In the genomic region with DNA sequence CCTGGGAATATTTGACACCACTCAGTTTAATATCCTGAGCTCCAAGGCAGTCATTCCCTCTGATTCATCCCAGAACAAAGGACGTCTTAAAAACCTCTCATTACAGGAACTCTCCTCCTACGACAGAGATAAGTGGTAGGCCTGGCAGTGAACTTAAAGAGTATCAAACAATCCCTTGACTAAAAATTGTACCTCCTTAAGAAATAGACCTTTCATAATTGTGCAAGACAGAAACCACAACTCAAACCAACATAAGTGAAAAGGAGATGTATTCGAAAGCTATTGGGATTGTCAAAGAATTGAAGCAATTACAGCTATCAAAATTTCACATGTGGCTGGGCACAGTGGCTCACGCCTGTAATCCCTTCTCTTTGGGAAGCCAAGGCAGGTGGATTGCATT, we compare ENCODE assay signal across 23 cellular contexts. TPM values are rescaled to one million over a fixed set of nuclear protein-coding genes. Genes with fewer than 3 reads are reported as not detected.
DNase-seq lines count a peak whose midpoint lies in the region; ATAC-seq, FAIRE-seq and TF ChIP-seq lines count a peak whose summit lies in the region.
"Had no signal": no experiment of that assay in that cellular context is flagged by ENCODE, and none has a peak within 500 bp of the region (broad histone marks: within the 10 kb centered on the region; RNA-seq: fewer than 3 reads in every experiment).

No MANE protein-coding gene starts in this region.

- TF ChIP-seq POLR2A in GM12878 (IDR thresholded peaks at IDR 0.05; ENCODE audit: low read depth, low read length) (no peak), GM12891 (IDR thresholded peaks at IDR 0.05; ENCODE audit: low read depth, low read length) (no peak)

- peaks cover 2% of the 10 kb centered on the region for H3K27me3 Mint-ChIP-seq in activated naive CD4-positive, alpha-beta T cell treated with anti-CD3 and anti-CD28 coated beads for 36 hours (ENCODE audit: low read depth)
- H3K27me3 Mint-ChIP-seq in stimulated activated memory B cell treated with anti-CD40 and anti-IgM and Interleukin-4, amounts not matched to agents 10 μg/mL and 1 μg/mL and 100 μg/mL, for 72 hours: peaks cover 8% of the 10 kb centered on the region
- H3K27me3 Mint-ChIP-seq: CD4-positive, alpha-beta T cell; type B pancreatic cell had no signal

- no peaks in the 10 kb centered on the region for H3K27me3 ChIP-seq in GM12878 (replicated peaks in 1 of 2; ENCODE audit: control insufficient read depth in 2 of 2, insufficient read depth in 2 of 2, low read length in 1 of 2)
- H3K27me3 ChIP-seq: SJSA1 had no signal

- peaks cover 0 to 6% of the 10 kb centered on the region in 2 donors for H3K36me3 Mint-ChIP-seq in activated naive CD4-positive, alpha-beta T cell treated with anti-CD3 and anti-CD28 coated beads, Interleukin-2, amount 50 U/mL, for 72 hours
- no peaks in the 10 kb centered on the region for H3K36me3 Mint-ChIP-seq in activated naive CD4-positive, alpha-beta T cell treated with anti-CD3 and anti-CD28 coated beads for 36 hours (ENCODE audit: low read depth)
- H3K36me3 Mint-ChIP-seq in stimulated activated memory B cell treated with anti-CD40 and anti-IgM and Interleukin-4, amounts not matched to agents 10 μg/mL and 1 μg/mL and 100 μg/mL, for 72 hours: no peaks in the 10 kb centered on the region
- H3K36me3 Mint-ChIP-seq: type B pancreatic cell had no signal

- H3K27ac Mint-ChIP-seq in activated naive CD4-positive, alpha-beta T cell treated with anti-CD3 and anti-CD28 coated beads, Interleukin-2, amount 50 U/mL, for 72 hours: peak overlapping the region in 1 of 2 donors; percentile 44
- no peak overlapping the region for H3K27ac Mint-ChIP-seq in activated naive CD4-positive, alpha-beta T cell treated with anti-CD3 and anti-CD28 coated beads for 36 hours
- H3K27ac Mint-ChIP-seq in stimulated activated memory B cell treated with anti-CD40 and anti-IgM and Interleukin-4, amounts not matched to agents 10 μg/mL and 1 μg/mL and 100 μg/mL, for 72 hours: peak overlapping the region; percentile 56
- H3K27ac Mint-ChIP-seq: activated CD8-positive, alpha-beta memory T cell treated with anti-CD3 and anti-CD28 coated beads, Interleukin-2, amount 10 ng/mL, durations not matched to agents 7 days and 5 days; CD4-positive, alpha-beta T cell; GM23338; type B pancreatic cell had no signal

- no TSS peak for BruUV-seq in GM12878 (replicated peaks; lab: Mats Ljungman, UMichigan)

- FAIRE-seq in GM12878 (lab: Jason Lieb, UNC) (no peak), GM12891 (lab: Jason Lieb, UNC) (no peak), kidney (lab: Jason Lieb, UNC) (no peak)
- FAIRE-seq: endometrium had no signal

- H3K9me3 Mint-ChIP-seq in activated naive CD4-positive, alpha-beta T cell treated with anti-CD3 and anti-CD28 coated beads, Interleukin-2, amount 50 U/mL, for 72 hours: peaks cover 0 to 4% of the 10 kb centered on the region in 2 donors
- peaks cover 5% of the 10 kb centered on the region for H3K9me3 Mint-ChIP-seq in activated naive CD4-positive, alpha-beta T cell treated with anti-CD3 and anti-CD28 coated beads for 36 hours
- H3K9me3 Mint-ChIP-seq in stimulated activated memory B cell treated with anti-CD40 and anti-IgM and Interleukin-4, amounts not matched to agents 10 μg/mL and 1 μg/mL and 100 μg/mL, for 72 hours: no peaks in the 10 kb centered on the region
- H3K9me3 Mint-ChIP-seq: CD4-positive, alpha-beta T cell; GM23338 had no signal

- peak; percentile 60 to 85 for ATAC-seq in activated naive CD4-positive, alpha-beta T cell treated with anti-CD3 and anti-CD28 coated beads, Interleukin-2, amount 50 U/mL, for 72 hours
- peak; percentile 6; the same call in 2 of the 3 replicates for ATAC-seq in GM12878
- ATAC-seq in stimulated activated memory B cell treated with anti-CD40 and anti-IgM and Interleukin-4, amounts not matched to agents 10 μg/mL and 1 μg/mL and 100 μg/mL, for 72 hours: peak; percentile 16
- ATAC-seq: activated CD8-positive, alpha-beta memory T cell treated with anti-CD3 and anti-CD28 coated beads, Interleukin-2, amount 10 ng/mL, durations not matched to agents 7 days and 5 days; GM23338 had no signal

- H3K9ac ChIP-seq in GM12878 (ENCODE audit: control insufficient read depth, insufficient read depth, low read length): no peak overlapping the region
- no peak overlapping the region for H3K9ac ChIP-seq in kidney (ENCODE audit: low read length in 2 of 2)

- in situ Hi-C loops in GM12878 (cut with MboI): loop anchor here (5.0 kb wide), 1 partner anchor 234 kb away; no protein-coding TSS in a partner anchor

- TF ChIP-seq RAD21 in GM12878 (IDR thresholded peaks at IDR 0.05; ENCODE audit: insufficient read depth, low read depth, low read length): no peak

- H3K27ac ChIP-seq in GM12878 (ENCODE audit: control insufficient read depth, insufficient read depth) (no peak overlapping the region), kidney (ENCODE audit: low read depth in 2 of 2, low read length in 2 of 2) (no peak overlapping the region)
- H3K27ac ChIP-seq: SJSA1 had no signal

- H3K36me3 ChIP-seq in GM12878 (ENCODE audit: control insufficient read depth in 2 of 2, insufficient read depth in 2 of 2, low read length in 1 of 2): no peaks in the 10 kb centered on the region
- H3K36me3 ChIP-seq in kidney (ENCODE audit: control insufficient read depth in 1 of 2, insufficient read depth in 2 of 2, low read length in 2 of 2): no peaks in the 10 kb centered on the region
- H3K36me3 ChIP-seq: SJSA1 had no signal

- no peaks in the 10 kb centered on the region for H4K20me1 ChIP-seq in GM12878 (ENCODE audit: control insufficient read depth, insufficient read depth)

- no peak for DNase-seq in activated naive CD4-positive, alpha-beta T cell treated with anti-CD3 and anti-CD28 coated beads, Interleukin-2, amount 50 U/mL, for 72 hours (ENCODE audit: low spot score in 2 of 2)
- no peak for DNase-seq in activated naive CD4-positive, alpha-beta T cell treated with anti-CD3 and anti-CD28 coated beads for 36 hours
- DNase-seq in NCI-H226 (peak; percentile 73), GM12878 (ENCODE audit: low read depth, low spot score) (no peak), GM12891 (ENCODE audit: insufficient read length, low spot score) (no peak), kidney (no peak), occipital lobe (lab: John Stamatoyannopoulos, UW) (no peak)
- DNase-seq: ACHN; activated CD4-positive, CD25-positive, alpha-beta regulatory T cell treated with anti-CD3 and anti-CD28 coated beads, Interleukin-2, amount 50 U/mL, for 72 hours; activated CD8-positive, alpha-beta memory T cell treated with anti-CD3 and anti-CD28 coated beads, Interleukin-2, amount 10 ng/mL, durations not matched to agents 7 days and 5 days; anterior cingulate cortex; CD4-positive, alpha-beta T cell; NCI-H187; NCI-H510A treated with DMSO at 0.1 percent for 48 hours had no signal

- RAD21 ChIA-PET in GM12878 (lab: Charles Lee; ENCODE audit: unreplicated experiment): interaction anchor here (1.5 to 11.7 kb wide), 4 partner anchors 9 to 327 kb away, joined by 4 to 311 read pairs (median 95); partner anchors contain the start of genes BNIP5 and MAPK14

- POLR2A ChIA-PET in GM12878 (lab: Charles Lee): interaction anchor here (0.5 to 4.5 kb wide), 9 partner anchors 9 to 899 kb away, joined by 3 to 44 read pairs (median 3); partner anchors contain the start of gene BNIP5

- H3K4me3 ChIP-seq in GM12878 (no peak overlapping the region), kidney (ENCODE audit: low read length in 2 of 2) (no peak overlapping the region)
- H3K4me3 ChIP-seq: GM23338, SJSA1 had no signal

- SMC1A ChIA-PET in GM12878 (lab: Charles Lee; ENCODE audit: uncharacterized antibody, unreplicated experiment): interaction anchor here (0.5 to 19.6 kb wide), 9 partner anchors 8 to 261 kb away, joined by 3 to 386 read pairs (median 3); partner anchors contain the start of gene BNIP5

- no peaks in the 10 kb centered on the region for H3K79me2 ChIP-seq in GM12878 (ENCODE audit: control insufficient read depth, insufficient read depth, low read length)

- no peak overlapping the region for H3K4me3 Mint-ChIP-seq in activated naive CD4-positive, alpha-beta T cell treated with anti-CD3 and anti-CD28 coated beads for 36 hours
- H3K4me3 Mint-ChIP-seq in stimulated activated memory B cell treated with anti-CD40 and anti-IgM and Interleukin-4, amounts not matched to agents 10 μg/mL and 1 μg/mL and 100 μg/mL, for 72 hours: no peak overlapping the region
- H3K4me3 Mint-ChIP-seq: activated CD8-positive, alpha-beta memory T cell treated with anti-CD3 and anti-CD28 coated beads, Interleukin-2, amount 10 ng/mL, durations not matched to agents 7 days and 5 days; CD4-positive, alpha-beta T cell; GM23338; neural crest cell; type B pancreatic cell had no signal

- TF ChIP-seq CTCF in GM12878 (IDR thresholded peaks at IDR 0.05 in 2 of 3, conservative IDR thresholded peaks at IDR 0.05 in 1 of 3; ENCODE audit: control insufficient read depth in 2 of 3, extremely low read depth in 1 of 3, insufficient read depth in 1 of 3, low read depth in 3 of 3, low read length in 3 of 3): no peak
- no peak for TF ChIP-seq CTCF in kidney (IDR thresholded peaks at IDR 0.05; ENCODE audit: borderline replicate concordance, extremely low read depth, insufficient read depth)

- H3K9me3 ChIP-seq in GM12878 (replicated peaks; ENCODE audit: control insufficient read depth, insufficient read depth, low read length) (no peaks in the 10 kb centered on the region), kidney (ENCODE audit: control insufficient read depth in 1 of 2, low read length in 2 of 2) (peaks cover 0 to 4% of the 10 kb centered on the region in 2 donors)

- H3K4me1 ChIP-seq in GM12878 (ENCODE audit: control insufficient read depth, insufficient read depth, low read length) (peaks cover 24% of the 10 kb centered on the region), kidney (ENCODE audit: control insufficient read depth in 1 of 2, insufficient read depth in 1 of 2, low read depth in 1 of 2, low read length in 2 of 2) (peaks cover 7 to 8% of the 10 kb centered on the region in 2 donors)

- CTCF ChIA-PET in activated naive CD4-positive, alpha-beta T cell treated with anti-CD3 and anti-CD28 coated beads for 36 hours (lab: Charles Lee): interaction anchor here (0.6 kb wide), 1 partner anchor 28 kb away, joined by 4 read pairs; no protein-coding TSS in a partner anchor
- CTCF ChIA-PET in GM12878 (lab: Yijun Ruan, JAX): interaction anchor here (1.0 to 17.3 kb wide), 4 partner anchors 14 to 225 kb away, joined by 4 to 483 read pairs (median 160); partner anchors contain the start of gene BNIP5

- peaks cover 10% of the 10 kb centered on the region for H3K4me1 Mint-ChIP-seq in activated naive CD4-positive, alpha-beta T cell treated with anti-CD3 and anti-CD28 coated beads for 36 hours (ENCODE audit: low read depth)
- H3K4me1 Mint-ChIP-seq in stimulated activated memory B cell treated with anti-CD40 and anti-IgM and Interleukin-4, amounts not matched to agents 10 μg/mL and 1 μg/mL and 100 μg/mL, for 72 hours: peaks cover 35% of the 10 kb centered on the region
- H3K4me1 Mint-ChIP-seq: GM23338 had no signal

- H3K4me2 ChIP-seq in GM12878 (ENCODE audit: control insufficient read depth, insufficient read depth): no peak overlapping the region
- H3K4me2 ChIP-seq: GM23338 had no signal

- peak in 1 of 2 experiments; percentile 12; a peak in 1 of 4 replicates for TF ChIP-seq EP300 in GM12878 (IDR thresholded peaks at IDR 0.05; ENCODE audit: borderline replicate concordance in 1 of 2, control insufficient read depth in 1 of 2, low read depth in 2 of 2, low read length in 2 of 2)

- WGBS in GM12878 (ENCODE audit: insufficient coverage, insufficient replicate concordance, low lambda C conversion rate, missing lambda C conversion rate): 13% methylated on average over 4 of the region's 4 CpGs

- no peak overlapping the region for H2AFZ ChIP-seq in GM12878 (ENCODE audit: control insufficient read depth, low read depth, low read length)
- H2AFZ ChIP-seq: GM23338 had no signal

- intact Hi-C loops in activated naive CD4-positive, alpha-beta T cell treated with anti-CD3 and anti-CD28 coated beads for 36 hours (cut with micrococcal nuclease): loop anchor here (5.0 kb wide), 1 partner anchor 159 kb away; the partner anchor contains the start of gene BRPF3
- intact Hi-C loops in GM12878 (cut with micrococcal nuclease; ENCODE audit: unreplicated experiment): loop anchor here (5.0 kb wide), 1 partner anchor 159 kb away; the partner anchor contains the start of gene BRPF3
- intact Hi-C loops in kidney (cut with DNase I): no loop called here

RNA-seq across cellular contexts. Expression of gene BNIP5, which starts 19.1 kb away (rescaled TPM):
- not detected for total RNA-seq in activated naive CD4-positive, alpha-beta T cell treated with anti-CD3 and anti-CD28 coated beads, Interleukin-2, amount 50 U/mL, for 72 hours
- total RNA-seq in activated naive CD4-positive, alpha-beta T cell treated with anti-CD3 and anti-CD28 coated beads for 36 hours: not detected
- total RNA-seq in GM12878 (2013; cell fraction: nucleolus; rRNA removed): 0.48 and 0.86 TPM in 2 replicates
- total RNA-seq in GM12878 (2014; rRNA removed) (0.05 and 0.06 TPM in 2 replicates), GM12878 (2014; rRNA removed; fragmentation: Illumina TruSeq; extraction: Trizol) (0.04 and 0.09 TPM in 2 replicates), GM12878 (2021) (0.08 and 0.13 TPM in 2 replicates), kidney (0.44 TPM), occipital lobe (not detected)
- polyA plus RNA-seq in GM12878 (2011; ENCODE audit: low read depth): 0.08 TPM
- polyA plus RNA-seq in GM12878 (2011; rRNA removed) (0.36 and 0.68 TPM in 2 replicates), GM12878 (2014; fragmentation: Illumina TruSeq; extraction: Trizol) (0.09 and 0.16 TPM in 2 replicates), GM12878 (2014; fragmentation: Nextera tagmentation; extraction: Ambion mirVana) (under 1 TPM in 1 of 2 experiments, not detected in 1; 0.02 TPM), GM12878 (2014; rRNA removed) (0.03 and 0.04 TPM in 2 replicates), GM12878 (2016; fragmentation: Nextera tagmentation; extraction: Ambion mirVana) (under 1 TPM in 1 of 2 experiments, not detected in 1; 0.04 TPM), kidney (ENCODE audit: insufficient read depth, low read depth, low replicate concordance) (not detected)
- 0.35 and 0.40 TPM in 2 replicates for polyA plus RNA-seq in GM12878 (2011; cell fraction: cytosol; rRNA removed)
- polyA plus RNA-seq in GM12878 (2011; cell fraction: nucleus; rRNA removed): 0.23 and 0.40 TPM in 2 replicates
- polyA plus RNA-seq in GM12878 (2012): 0.12 and 0.13 TPM in 2 replicates
- polyA minus RNA-seq in GM12878 (2011; rRNA and poly(A)+ RNA removed): 0.21 and 0.29 TPM in 2 replicates
- not detected in 2 replicates for polyA minus RNA-seq in GM12878 (2011; cell fraction: cytosol; rRNA and poly(A)+ RNA removed)
- polyA minus RNA-seq in GM12878 (2011; cell fraction: nucleus; rRNA and poly(A)+ RNA removed): 0.10 and 0.12 TPM in 2 replicates
- 0.12 TPM for polyA plus RNA-seq in GM12891 (2012; ENCODE audit: low read depth, missing spikeins)
- total RNA-seq: activated CD8-positive, alpha-beta memory T cell treated with anti-CD3 and anti-CD28 coated beads, Interleukin-2, amount 10 ng/mL, durations not matched to agents 7 days and 5 days; CD4-positive, alpha-beta T cell; cerebellum; fibroblast of villous mesenchyme; GM23338; neural crest cell; OCI-LY7; SJSA1 had no signal
- polyA plus RNA-seq: GM23338 had no signal

RNA-seq across cellular contexts. Expression of gene ETV7, which starts 31.6 kb away (rescaled TPM):
- total RNA-seq in activated naive CD4-positive, alpha-beta T cell treated with anti-CD3 and anti-CD28 coated beads, Interleukin-2, amount 50 U/mL, for 72 hours: 1 to 10 TPM in 1 of 2 donors, under 1 TPM in 1; 0.16 to 2.0 TPM
- under 1 TPM; 0.67 to 0.99 TPM for total RNA-seq in activated naive CD4-positive, alpha-beta T cell treated with anti-CD3 and anti-CD28 coated beads for 36 hours
- total RNA-seq in GM12878 (2013; cell fraction: nucleolus; rRNA removed): 0.25 TPM in 1 of 2 replicates, not detected in the other
- total RNA-seq in GM12878 (2014; rRNA removed) (1.8 and 2.6 TPM in 2 replicates), GM12878 (2014; rRNA removed; fragmentation: Illumina TruSeq; extraction: Trizol) (1.1 and 1.3 TPM in 2 replicates), GM12878 (2021) (1.6 and 1.9 TPM in 2 replicates), kidney (4.6 TPM), occipital lobe (not detected)
- polyA plus RNA-seq in GM12878 (2011; ENCODE audit: low read depth): 2.2 TPM
- polyA plus RNA-seq in GM12878 (2011; rRNA removed) (0.04 TPM in 1 of 2 replicates, not detected in the other), GM12878 (2014; fragmentation: Illumina TruSeq; extraction: Trizol) (1.3 TPM in 2 replicates), GM12878 (2014; fragmentation: Nextera tagmentation; extraction: Ambion mirVana) (under 1 TPM; 0.23 to 0.27 TPM), GM12878 (2014; rRNA removed) (1.8 and 2.1 TPM in 2 replicates), GM12878 (2016; fragmentation: Nextera tagmentation; extraction: Ambion mirVana) (1 to 10 TPM; 1.2 to 1.5 TPM), kidney (ENCODE audit: insufficient read depth, low read depth, low replicate concordance) (0.99 TPM)
- 0.06 and 0.07 TPM in 2 replicates for polyA plus RNA-seq in GM12878 (2011; cell fraction: cytosol; rRNA removed)
- polyA plus RNA-seq in GM12878 (2011; cell fraction: nucleus; rRNA removed): not detected in 2 replicates
- 4.4 and 5.6 TPM in 2 replicates for polyA plus RNA-seq in GM12878 (2012)
- 0.26 TPM in 1 of 2 replicates, not detected in the other for polyA minus RNA-seq in GM12878 (2011; rRNA and poly(A)+ RNA removed)
- not detected in 2 replicates for polyA minus RNA-seq in GM12878 (2011; cell fraction: cytosol; rRNA and poly(A)+ RNA removed)
- polyA minus RNA-seq in GM12878 (2011; cell fraction: nucleus; rRNA and poly(A)+ RNA removed): 0.12 TPM in 1 of 2 replicates, not detected in the other
- polyA plus RNA-seq in GM12891 (2012; ENCODE audit: low read depth, missing spikeins): 4.7 TPM
- total RNA-seq: cerebellum, neural crest cell, OCI-LY7 had no signal

Comparison
In these comparisons a context has a peak if more than half of its experiments do, and no peak if none do; other contexts are left out.
1. ATAC-seq: peak in every context shown above with its lines; median percentile 72 in activated naive CD4-positive, alpha-beta T cell treated with anti-CD3 and anti-CD28 coated beads, Interleukin-2, amount 50 U/mL, for 72 hours; 16 in stimulated activated memory B cell treated with anti-CD40 and anti-IgM and Interleukin-4, amounts not matched to agents 10 μg/mL and 1 μg/mL and 100 μg/mL, for 72 hours; 6 in GM12878.